In genomic region chr14:90400904-90401561, GRCh38 we compare ENCODE assay signal across 12 cellular contexts. TPM values are rescaled to one million over a fixed set of nuclear protein-coding genes. Genes with fewer than 3 reads are reported as not detected.
DNase-seq lines count a peak whose midpoint lies in the region; ATAC-seq, FAIRE-seq and TF ChIP-seq lines count a peak whose summit lies in the region.
"Had no signal": no experiment of that assay in that cellular context is flagged by ENCODE, and none has a peak within 500 bp of the region (broad histone marks: within the 10 kb centered on the region; RNA-seq: fewer than 3 reads in every experiment).

No MANE protein-coding gene starts in this region.

- H3K4me2 ChIP-seq in Loucy (ENCODE audit: low read depth, low read length, poor library complexity, severe bottlenecking), result peak overlapping the region; percentile 94

- no peak for DNase-seq in CD4-positive, CD25-positive, alpha-beta regulatory T cell
- DNase-seq in bronchial epithelial cell (ENCODE audit: low read depth) (peak; percentile 19), neural crest cell (ENCODE audit: low read depth, low spot score) (peak; percentile 4), GOT3 (lab: John Stamatoyannopoulos, UW) (no peak), NCI-H2029 treated with DMSO at 0.1 percent for 48 hours (lab: John Stamatoyannopoulos, UW) (no peak)
- DNase-seq: effector CD4-positive, alpha-beta T cell; NCI-H1105; stimulated activated CD4-positive, alpha-beta T cell treated with anti-CD3 and anti-CD28 coated beads, Interleukin-15, amount 100 ng/mL, for 24 hours had no signal

- peak overlapping the region; percentile 96 for H3K27ac ChIP-seq in CD4-positive, CD25-positive, alpha-beta regulatory T cell (ENCODE audit: insufficient read depth, low read length, poor library complexity, severe bottlenecking)

- ATAC-seq in CD4-positive, CD25-positive, alpha-beta regulatory T cell (ENCODE audit: low read depth in 2 of 2), result no peak
- ATAC-seq in HG02759 (IDR thresholded peaks at IDR 0.05; ENCODE audit: unreplicated experiment), result no peak

- FAIRE-seq in bronchial epithelial cell (lab: Jason Lieb, UNC), result no peak
- FAIRE-seq: D721Med, TTC549 had no signal

- no peak overlapping the region for H2AFZ ChIP-seq in Loucy (ENCODE audit: low read length)

- 0 out of 2 replicates have a peak, but pooled peaks cover 7% of the 10 kb centered on the region for H3F3A ChIP-seq in Loucy (ENCODE audit: low read depth)

- H3K4me1 Mint-ChIP-seq in CD4-positive, CD25-positive, alpha-beta regulatory T cell, result peaks cover 29 to 73% (median 62%) of the 10 kb centered on the region in 4 donors
- peaks cover 45% of the 10 kb centered on the region for H3K4me1 Mint-ChIP-seq in neural crest cell

- no peaks in the 10 kb centered on the region for H3K9me2 ChIP-seq in Loucy (replicated peaks; ENCODE audit: low read depth, low read length)

- peaks cover 9% of the 10 kb centered on the region for H3K27me3 Mint-ChIP-seq in CD4-positive, CD25-positive, alpha-beta regulatory T cell
- H3K27me3 Mint-ChIP-seq in neural crest cell (ENCODE audit: low read depth), result peaks cover 2% of the 10 kb centered on the region

- peak overlapping the region; percentile 46 to 99 (median 82) for H3K27ac Mint-ChIP-seq in CD4-positive, CD25-positive, alpha-beta regulatory T cell
- peak overlapping the region; percentile 55 for H3K27ac Mint-ChIP-seq in neural crest cell (ENCODE audit: unreplicated experiment)

- peaks cover 65% of the 10 kb centered on the region for H3K36me3 Mint-ChIP-seq in CD4-positive, CD25-positive, alpha-beta regulatory T cell
- peaks cover 25% of the 10 kb centered on the region for H3K36me3 Mint-ChIP-seq in neural crest cell (ENCODE audit: low read depth)

- peaks cover 0 to 4% (median 0%) of the 10 kb centered on the region in 7 donors for H3K9me3 Mint-ChIP-seq in CD4-positive, CD25-positive, alpha-beta regulatory T cell
- no peaks in the 10 kb centered on the region for H3K9me3 Mint-ChIP-seq in neural crest cell

- no peaks in the 10 kb centered on the region for H3K9me3 ChIP-seq in CD4-positive, CD25-positive, alpha-beta regulatory T cell (ENCODE audit: control insufficient read depth in 2 of 2, low read length in 2 of 2)
- no peaks in the 10 kb centered on the region for H3K9me3 ChIP-seq in Loucy (ENCODE audit: insufficient read depth, low read depth, low read length)

- peak overlapping the region; percentile 66 for H3K9ac ChIP-seq in Loucy (ENCODE audit: low read depth, low read length, poor library complexity, severe bottlenecking)

- H3K4me3 Mint-ChIP-seq in CD4-positive, CD25-positive, alpha-beta regulatory T cell, result peak overlapping the region; percentile 56 to 100 (median 80)
- peak overlapping the region; percentile 97 for H3K4me3 Mint-ChIP-seq in neural crest cell

- H3K4me1 ChIP-seq in CD4-positive, CD25-positive, alpha-beta regulatory T cell (ENCODE audit: control insufficient read depth, insufficient read depth, low read length, poor library complexity, severe bottlenecking), result peaks cover 48% of the 10 kb centered on the region
- peaks cover 40% of the 10 kb centered on the region for H3K4me1 ChIP-seq in Loucy (ENCODE audit: insufficient read depth, low read length, poor library complexity, severe bottlenecking)

- H3K4me3 ChIP-seq in CD4-positive, CD25-positive, alpha-beta regulatory T cell (ENCODE audit: low read depth, low read length), result peak overlapping the region; percentile 89
- H3K4me3 ChIP-seq in Loucy (ENCODE audit: low read length, poor library complexity, severe bottlenecking) (peak overlapping the region; percentile 94), bronchial epithelial cell (ENCODE audit: low read depth, low read length) (no peak overlapping the region)

- H3K36me3 ChIP-seq in CD4-positive, CD25-positive, alpha-beta regulatory T cell (ENCODE audit: control insufficient read depth, insufficient read depth, low read length), result peaks cover 63% of the 10 kb centered on the region
- peaks cover 60% of the 10 kb centered on the region for H3K36me3 ChIP-seq in Loucy (ENCODE audit: insufficient read depth, low read length)
- H3K36me3 ChIP-seq in bronchial epithelial cell (ENCODE audit: control insufficient read depth, insufficient read depth, low read length), result peaks cover 29% of the 10 kb centered on the region

- H3K79me2 ChIP-seq in Loucy (ENCODE audit: insufficient read depth, low read length), result peaks cover 59% of the 10 kb centered on the region

- H3K27me3 ChIP-seq in CD4-positive, CD25-positive, alpha-beta regulatory T cell (ENCODE audit: control insufficient read depth, insufficient read depth, low read length), result no peaks in the 10 kb centered on the region
- H3K27me3 ChIP-seq in Loucy (ENCODE audit: insufficient read depth, low read length, poor library complexity, severe bottlenecking), result no peaks in the 10 kb centered on the region
- no peaks in the 10 kb centered on the region for H3K27me3 ChIP-seq in bronchial epithelial cell (ENCODE audit: control insufficient read depth, insufficient read depth, low read length)

- TF ChIP-seq CTCF in Loucy (conservative IDR thresholded peaks at IDR 0.05; ENCODE audit: low read length) (no peak), bronchial epithelial cell (IDR thresholded peaks at IDR 0.05; ENCODE audit: insufficient read depth, low read length, severe bottlenecking) (no peak), neural crest cell (conservative IDR thresholded peaks at IDR 0.05) (no peak)

- peaks cover 61% of the 10 kb centered on the region for H4K20me1 ChIP-seq in Loucy (ENCODE audit: insufficient read depth, low read length, poor library complexity, severe bottlenecking)

RNA-seq across cellular contexts. Expression of gene CALM1, which starts 4.2 kb away (rescaled TPM):
- 928 TPM for total RNA-seq in CD4-positive, CD25-positive, alpha-beta regulatory T cell
- polyA plus RNA-seq in CD4-positive, CD25-positive, alpha-beta regulatory T cell, result 1,000 to 10,000 TPM; 2,265 to 3,181 (median 2,786) TPM
- total RNA-seq in bronchial epithelial cell, result 267 and 1,162 TPM in 2 replicates
- 338 and 339 TPM in 2 replicates for total RNA-seq in neural crest cell

Comparison
In these comparisons a context has a peak if more than half of its experiments do, and no peak if none do; other contexts are left out.
1. DNase-seq: peak in bronchial epithelial cell (single experiment) and neural crest cell (single experiment); none in CD4-positive, CD25-positive, alpha-beta regulatory T cell (0 of 3), GOT3 (single experiment) and NCI-H2029 treated with DMSO at 0.1 percent for 48 hours (single experiment).